Comparison of ENCODE assay signal across 8 cellular contexts in genomic region chr12:104457746-104458644, GRCh38. TPM values are rescaled to one million over a fixed set of nuclear protein-coding genes. Genes with fewer than 3 reads are reported as not detected.
DNase-seq lines count a peak whose midpoint lies in the region; ATAC-seq and TF ChIP-seq lines count a peak whose summit lies in the region.

No MANE protein-coding gene starts in this region.

- WGBS in esophagus, 2 donors = 0% methylated on average over 69 of the region's 69 CpGs
- 0% methylated on average over 9 to 65 of the region's 69 CpGs for WGBS in upper lobe of left lung, 2 donors

- peaks cover 50 to 61% of the 10 kb centered on the region in 2 donors for H3K4me1 Mint-ChIP-seq in natural killer cell

- DNase-seq in GM10266 (ENCODE audit: extremely low spot score) (peak; percentile 74), NCI-H146 treated with DMSO at 0.1 percent for 48 hours (lab: John Stamatoyannopoulos, UW; ENCODE audit: unreplicated experiment) (peak; percentile 2), activated T-cell treated with anti-CD3 and anti-CD28 coated beads for 4 hours (peak; percentile 41), natural killer cell (peak; percentile 37), upper lobe of left lung (peak; percentile 45 to 88)

- intact Hi-C loops in natural killer cell (cut with micrococcal nuclease) = loop anchor here (1.0 to 2.0 kb wide), 5 partner anchors 15 to 230 kb away; no protein-coding TSS in a partner anchor

- H3K27me3 ChIP-seq in esophagus (ENCODE audit: control insufficient read depth in 1 of 2, insufficient read depth in 2 of 2, low read length in 2 of 2) (no peaks in the 10 kb centered on the region), upper lobe of left lung (no peaks in the 10 kb centered on the region)

- ATAC-seq in natural killer cell (peak; percentile 21 to 42 (median 27)), upper lobe of left lung (ENCODE audit: low FRiP score in 2 of 2) (peak; percentile 46 to 52), HG03196 (IDR thresholded peaks at IDR 0.05; ENCODE audit: unreplicated experiment) (no peak), HG02610 (IDR thresholded peaks at IDR 0.05; ENCODE audit: unreplicated experiment) (no peak)

- no peak for TF ChIP-seq EP300 in upper lobe of left lung (IDR thresholded peaks at IDR 0.05)

- H3K4me3 ChIP-seq in esophagus (ENCODE audit: low read depth in 1 of 2, low read length in 2 of 2) (peak overlapping the region; percentile 68 to 82), upper lobe of left lung (peak overlapping the region; percentile 50 to 95 (median 80))

- peak overlapping the region; percentile 99 for H3K4me3 Mint-ChIP-seq in natural killer cell

- no peaks in the 10 kb centered on the region for H3K36me3 Mint-ChIP-seq in natural killer cell

- no peaks in the 10 kb centered on the region for H3K9me3 ChIP-seq in esophagus (ENCODE audit: control insufficient read depth in 2 of 2, insufficient read depth in 1 of 2, low read depth in 1 of 2, low read length in 1 of 2)
- no peaks in the 10 kb centered on the region for H3K9me3 ChIP-seq in upper lobe of left lung

- no peaks in the 10 kb centered on the region for H3K27me3 Mint-ChIP-seq in natural killer cell (ENCODE audit: low read depth in 2 of 2)

- no peaks in the 10 kb centered on the region for H3K9me3 Mint-ChIP-seq in natural killer cell

- peaks cover 0 to 4% of the 10 kb centered on the region in 2 donors for H3K4me1 ChIP-seq in esophagus (ENCODE audit: control insufficient read depth in 2 of 2, insufficient read depth in 2 of 2, low read length in 1 of 2)
- H3K4me1 ChIP-seq in upper lobe of left lung = peaks cover 31 to 48% (median 43%) of the 10 kb centered on the region in 4 donors

- peak overlapping the region; percentile 91 to 93 for H3K27ac Mint-ChIP-seq in natural killer cell

- peak overlapping the region; percentile 75 to 79 for H3K27ac ChIP-seq in esophagus (ENCODE audit: low read depth in 2 of 2, low read length in 1 of 2)
- peak overlapping the region; percentile 81 to 96 (median 90) for H3K27ac ChIP-seq in upper lobe of left lung

- TF ChIP-seq POLR2A in upper lobe of left lung (IDR thresholded peaks at IDR 0.05) = no peak

- H3K36me3 ChIP-seq in esophagus (ENCODE audit: control insufficient read depth in 2 of 2, insufficient read depth in 2 of 2, low read length in 1 of 2) (no peaks in the 10 kb centered on the region), upper lobe of left lung (no peaks in the 10 kb centered on the region)

- TF ChIP-seq CTCF in GM10266 (IDR thresholded peaks at IDR 0.05; ENCODE audit: control insufficient read depth, insufficient read depth, low read depth, missing control alignments) (no peak), natural killer cell (IDR thresholded peaks at IDR 0.05) (no peak), upper lobe of left lung (IDR thresholded peaks at IDR 0.05) (peak in 2 of 6 experiments; percentile 7 to 12)

RNA-seq across cellular contexts. Expression of gene CHST11, which starts 1.2 kb away (rescaled TPM):
- polyA plus RNA-seq in esophagus = 1 to 10 TPM in 1 of 2 donors, under 1 TPM in 1; 0.53 to 1.4 TPM
- total RNA-seq in natural killer cell (100 to 1,000 TPM in 1 of 3 donors, 10 to 100 TPM in 2; 85.3 to 118 (median 96.1) TPM), upper lobe of left lung (100 to 1,000 TPM in 1 of 6 donors, 10 to 100 TPM in 5; 40.4 to 234 (median 58.4) TPM)

Comparison
In these comparisons a context has a peak if more than half of its experiments do, and no peak if none do; other contexts are left out.
1. DNase-seq: peak in every context shown above with its lines; median percentile 74 in GM10266; 66 in upper lobe of left lung; 41 in activated T-cell treated with anti-CD3 and anti-CD28 coated beads for 4 hours; 37 in natural killer cell; 2 in NCI-H146 treated with DMSO at 0.1 percent for 48 hours.
2. ATAC-seq: peak in natural killer cell (3 of 3) and upper lobe of left lung (2 of 2); none in HG03196 (single experiment) and HG02610 (single experiment).